ENCODE assay signal across 1 cellular context in genomic region chr5:40762716-40763115, GRCh38.
A peak's percentile ranks its signal among the peaks of the same experiment; 100 is the strongest.
TF ChIP-seq lines count a peak whose summit lies in the region.

No MANE protein-coding gene starts in this region.

TF ChIP-seq in HepG2, 621 proteins besides CTCF, POLR2A, EP300 and RAD21:
- no peak for TF ChIP-seq MYNN (CRISPR knock-in tag; IDR thresholded peaks at IDR 0.05; ENCODE audit: low read depth)
- TF ChIP-seq CEBPB (IDR thresholded peaks at IDR 0.05; ENCODE audit: borderline replicate concordance, low read depth, low read length): 0 out of 2 replicates have a peak, but pooled peaks have one; percentile 3
